ENCODE assay signal across 13 cellular contexts in genomic region chr5:172102251-172102870, GRCh38.
DNase-seq lines count a peak whose midpoint lies in the region; ATAC-seq, FAIRE-seq and TF ChIP-seq lines count a peak whose summit lies in the region.
"Had no signal": no experiment of that assay in that cellular context is flagged by ENCODE, and none has a peak within 500 bp of the region (broad histone marks: within the 10 kb centered on the region; RNA-seq: fewer than 3 reads in every experiment).

No MANE protein-coding gene starts in this region.

- WGBS in lower leg skin, 2 donors: 90 to 92% methylated on average over 20 of the region's 20 CpGs

- no peak for DNase-seq in CD8-positive, alpha-beta T cell
- DNase-seq in HTR-8/SVneo (ENCODE audit: insufficient read length, low spot score): no peak
- peak; percentile 90 for DNase-seq in chondrocyte (ENCODE audit: low spot score)
- no peak for DNase-seq in nephron progenitor cell
- no peak for DNase-seq in lower leg skin (ENCODE audit: low spot score in 2 of 2)
- no peak for DNase-seq in stimulated activated naive CD4-positive, alpha-beta T cell treated with Interleukin-2 at 50 U/mL for 16 hours (lab: John Stamatoyannopoulos, UW)
- DNase-seq in NCI-H524 treated with DMSO at 0.1 percent for 48 hours (lab: John Stamatoyannopoulos, UW): no peak
- no peak for DNase-seq in Ammon's horn (ENCODE audit: low spot score)
- DNase-seq: CD4-positive, CD25-positive, alpha-beta regulatory T cell; Kasumi-1; NCI-H1930; SIG-M5 had no signal

- peak overlapping the region; percentile 66 for H3K27ac Mint-ChIP-seq in CD8-positive, alpha-beta T cell
- peak overlapping the region; percentile 98 for H3K27ac Mint-ChIP-seq in chondrocyte (ENCODE audit: unreplicated experiment)
- peak overlapping the region; percentile 83 for H3K27ac Mint-ChIP-seq in nephron progenitor cell

- H3K27ac ChIP-seq in CD8-positive, alpha-beta T cell (ENCODE audit: low read depth, low read length): no peak overlapping the region

- no peak overlapping the region for H3K4me3 Mint-ChIP-seq in CD8-positive, alpha-beta T cell
- H3K4me3 Mint-ChIP-seq in chondrocyte (ENCODE audit: unreplicated experiment) (no peak overlapping the region), nephron progenitor cell (no peak overlapping the region)

- no peak overlapping the region for H3K4me3 ChIP-seq in CD8-positive, alpha-beta T cell (ENCODE audit: low read depth, low read length)
- no peak overlapping the region for H3K4me3 ChIP-seq in lower leg skin (ENCODE audit: low read depth, poor library complexity, severe bottlenecking)

- no peaks in the 10 kb centered on the region for H3K27me3 ChIP-seq in CD8-positive, alpha-beta T cell (ENCODE audit: insufficient read depth, low read length)

- H3K27me3 Mint-ChIP-seq in CD8-positive, alpha-beta T cell (ENCODE audit: low read depth): no peaks in the 10 kb centered on the region
- H3K27me3 Mint-ChIP-seq in chondrocyte (ENCODE audit: low read depth): no peaks in the 10 kb centered on the region
- peaks cover 8% of the 10 kb centered on the region for H3K27me3 Mint-ChIP-seq in nephron progenitor cell (ENCODE audit: low read depth, poor library complexity)
- H3K27me3 Mint-ChIP-seq: CD4-positive, CD25-positive, alpha-beta regulatory T cell had no signal

- no peaks in the 10 kb centered on the region for H3K9me3 Mint-ChIP-seq in CD8-positive, alpha-beta T cell
- H3K9me3 Mint-ChIP-seq in chondrocyte (ENCODE audit: low read depth) (no peaks in the 10 kb centered on the region), nephron progenitor cell (no peaks in the 10 kb centered on the region)
- H3K9me3 Mint-ChIP-seq: CD4-positive, CD25-positive, alpha-beta regulatory T cell had no signal

- peaks cover 61% of the 10 kb centered on the region for H3K36me3 ChIP-seq in CD8-positive, alpha-beta T cell (ENCODE audit: insufficient read depth, low read length)

- H3K4me1 ChIP-seq in CD8-positive, alpha-beta T cell (ENCODE audit: insufficient read depth, low read length): peaks cover 13% of the 10 kb centered on the region

- no peak for TF ChIP-seq CTCF in CD8-positive, alpha-beta T cell (IDR thresholded peaks at IDR 0.05)
- TF ChIP-seq CTCF in chondrocyte (IDR thresholded peaks at IDR 0.05): no peak
- no peak for TF ChIP-seq CTCF in nephron progenitor cell (IDR thresholded peaks at IDR 0.05)
- TF ChIP-seq CTCF in lower leg skin (IDR thresholded peaks at IDR 0.05): no peak

- ATAC-seq in CD8-positive, alpha-beta T cell: no peak

- intact Hi-C loops in CD8-positive, alpha-beta T cell (cut with DNase I, micrococcal nuclease): no loop called here
- intact Hi-C loops in lower leg skin (cut with DNase I; ENCODE audit: low total_unique reads): no loop called here

- TF ChIP-seq POLR2A in lower leg skin (IDR thresholded peaks at IDR 0.05): no peak

- peak; percentile 52 for FAIRE-seq in HTR-8/SVneo (lab: Jason Lieb, UNC)
- FAIRE-seq: islet of Langerhans had no signal

- peaks cover 24% of the 10 kb centered on the region for H3K4me1 Mint-ChIP-seq in CD8-positive, alpha-beta T cell (ENCODE audit: low read depth)
- H3K4me1 Mint-ChIP-seq in chondrocyte (ENCODE audit: low read depth) (peaks cover 72% of the 10 kb centered on the region), nephron progenitor cell (peaks cover 54% of the 10 kb centered on the region)

- CTCF ChIA-PET in CD8-positive, alpha-beta T cell (lab: Charles Lee): interaction anchor here (14.2 kb wide), 1 partner anchor 84 kb away, joined by 197 read pairs; the partner anchor contains the start of gene STK10

- H3K9me3 ChIP-seq in CD8-positive, alpha-beta T cell (ENCODE audit: low read length): no peaks in the 10 kb centered on the region

- peaks cover 91% of the 10 kb centered on the region for H3K36me3 Mint-ChIP-seq in CD8-positive, alpha-beta T cell
- H3K36me3 Mint-ChIP-seq in chondrocyte (ENCODE audit: low read depth) (peaks cover 15% of the 10 kb centered on the region), nephron progenitor cell (ENCODE audit: low read depth) (no peaks in the 10 kb centered on the region)

- POLR2A ChIA-PET in CD8-positive, alpha-beta T cell (lab: Charles Lee): interaction anchor here (0.8 kb wide), 1 partner anchor 14 kb away, joined by 3 read pairs; no protein-coding TSS in a partner anchor
